Comparison of ENCODE assay signal across 18 cellular contexts in the genomic region with DNA sequence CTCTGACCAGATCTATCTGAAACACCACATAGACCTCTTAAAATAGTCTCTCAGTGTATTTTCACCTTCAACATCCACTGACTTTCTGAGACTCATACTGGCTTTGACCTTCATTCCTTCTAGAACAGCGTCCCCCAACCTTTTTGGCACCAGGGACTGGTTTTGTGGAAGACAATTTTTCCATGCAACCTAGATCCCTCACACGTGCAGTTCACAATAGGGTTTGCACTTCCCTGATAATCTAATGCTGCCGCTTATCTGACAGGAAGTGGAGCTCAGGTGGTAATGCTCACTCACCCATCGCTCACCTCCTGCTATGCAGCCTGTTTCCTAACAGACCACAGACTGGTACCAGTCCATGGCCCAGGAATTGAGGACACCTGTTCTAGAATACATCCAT. TPM values are rescaled to one million over a fixed set of nuclear protein-coding genes. Genes with fewer than 3 reads are reported as not detected.
DNase-seq lines count a peak whose midpoint lies in the region; TF ChIP-seq lines count a peak whose summit lies in the region.
"Had no signal": no experiment of that assay in that cellular context is flagged by ENCODE, and none has a peak within 500 bp of the region (broad histone marks: within the 10 kb centered on the region; RNA-seq: fewer than 3 reads in every experiment).

No MANE protein-coding gene starts in this region.

- H3K4me3 ChIP-seq in SK-N-SH (ENCODE audit: low read depth in 2 of 2, low read length in 1 of 2) = no peak overlapping the region
- H3K4me3 ChIP-seq: thyroid gland had no signal

- H3K9ac ChIP-seq in SK-N-SH = no peak overlapping the region

- H3K27ac ChIP-seq in SK-N-SH (ENCODE audit: low read depth in 2 of 2, low read length in 1 of 2) = no peak overlapping the region
- H3K27ac ChIP-seq: thyroid gland had no signal

- CTCF ChIA-PET in SK-N-SH (lab: Yijun Ruan, JAX) = interaction anchor here (0.8 to 4.8 kb wide), 4 partner anchors 11 to 29 kb away, joined by 3 to 36 read pairs (median 12); no protein-coding TSS in a partner anchor

- H3F3A ChIP-seq in SK-N-SH (replicated peaks; ENCODE audit: insufficient read depth) = peaks cover 8% of the 10 kb centered on the region

- no peak for TF ChIP-seq RAD21 in SK-N-SH (IDR thresholded peaks at IDR 0.05; ENCODE audit: low read length)

- H3K9me2 ChIP-seq in SK-N-SH = no peaks in the 10 kb centered on the region

- no peak overlapping the region for H3K4me2 ChIP-seq in SK-N-SH

- no peaks in the 10 kb centered on the region for H3K27me3 ChIP-seq in SK-N-SH (ENCODE audit: insufficient read depth)
- H3K27me3 ChIP-seq: thyroid gland had no signal

- peaks cover 5 to 15% of the 10 kb centered on the region in 2 experiments; a peak in 2 of 4 replicates for H3K4me1 ChIP-seq in SK-N-SH (ENCODE audit: control insufficient read depth in 1 of 2, insufficient read depth in 2 of 2, low read depth in 1 of 2, low read length in 1 of 2)

- TF ChIP-seq CTCF in SK-N-SH (IDR thresholded peaks at IDR 0.05) = no peak

- DNase-seq in COR-L47 (lab: John Stamatoyannopoulos, UW) = peak; percentile 39
- peak; percentile 1 for DNase-seq in M059J (ENCODE audit: low read depth)
- peak; percentile 53 for DNase-seq in RKO (ENCODE audit: low spot score)
- DNase-seq in glomerular visceral epithelial cell (ENCODE audit: extremely low spot score) = peak; percentile 0
- no peak for DNase-seq in EL
- no peak for DNase-seq in SKM-1 (lab: John Stamatoyannopoulos, UW; ENCODE audit: unreplicated experiment)
- DNase-seq in SK-N-SH = no peak
- DNase-seq in activated naive CD4-positive, alpha-beta T cell treated with anti-CD3 and anti-CD28 coated beads, Interleukin-2, amount 50 U/mL, for 16 hours = no peak
- DNase-seq: activated CD4-positive, alpha-beta memory T cell treated with anti-CD3 and anti-CD28 coated beads for 36 hours; activated naive CD4-positive, alpha-beta T cell; activated T-cell treated with anti-CD3 and anti-CD28 coated beads for 4 hours; amygdala; C1 segment of cervical spinal cord; midbrain; NCI-H1048; NCI-H2029; stimulated activated naive CD4-positive, alpha-beta T cell; thyroid gland had no signal

- peaks cover 9% of the 10 kb centered on the region; the same call in 1 of the 2 replicates for H4K20me1 ChIP-seq in SK-N-SH (ENCODE audit: insufficient read depth)

- no peak overlapping the region for H2AFZ ChIP-seq in SK-N-SH (ENCODE audit: low read depth)

- WGBS in SK-N-SH (ENCODE audit: low lambda C conversion rate) = 93% methylated on average over 4 of the region's 4 CpGs

- H3K9me3 ChIP-seq in SK-N-SH = no peaks in the 10 kb centered on the region
- H3K9me3 ChIP-seq: thyroid gland had no signal

- peaks cover 64% of the 10 kb centered on the region for H3K79me2 ChIP-seq in SK-N-SH (ENCODE audit: insufficient read depth)

- H3K36me3 ChIP-seq in SK-N-SH (replicated peaks in 1 of 2; ENCODE audit: control insufficient read depth in 1 of 2, insufficient read depth in 2 of 2, low read length in 1 of 2) = peaks cover 17 to 20% of the 10 kb centered on the region in 2 experiments

- no peak for TF ChIP-seq EP300 in SK-N-SH (IDR thresholded peaks at IDR 0.05; ENCODE audit: borderline replicate concordance in 1 of 2, low read depth in 1 of 2, low read length in 1 of 2)

- POLR2A ChIA-PET in SK-N-SH (lab: Yijun Ruan, JAX) = no interaction called here

TF ChIP-seq in SK-N-SH, 30 proteins besides CTCF, POLR2A, EP300 and RAD21:
- no peak for TF ChIP-seq POLR2AphosphoS5 (IDR thresholded peaks at IDR 0.05; ENCODE audit: low read depth, low read length)
- no peak for TF ChIP-seq CHD2 (IDR thresholded peaks at IDR 0.05; ENCODE audit: low read length, partially characterized antibody)
- TF ChIP-seq NFIC (IDR thresholded peaks at IDR 0.05; ENCODE audit: borderline replicate concordance) = no peak
- no peak for TF ChIP-seq EZH2phosphoT487 (IDR thresholded peaks at IDR 0.05; ENCODE audit: borderline replicate concordance, low read depth)

RNA-seq across cellular contexts. Expression of a gene that starts 3.2 kb away (rescaled TPM):
- total RNA-seq in M059J (2014; rRNA removed; shearing (Covaris generic)) = 22.2 and 36.6 TPM in 2 replicates
- polyA plus RNA-seq in SK-N-SH (2012; rRNA removed) = 11.9 and 12.0 TPM in 2 replicates
- 9.5 and 11.4 TPM in 2 replicates for polyA plus RNA-seq in SK-N-SH (2012; cell fraction: cytosol; rRNA removed)
- polyA plus RNA-seq in SK-N-SH (2012; cell fraction: nucleus; rRNA removed) = 23.4 and 24.0 TPM in 2 replicates

RNA-seq across cellular contexts. Expression of a gene that starts 33.7 kb away (rescaled TPM):
- 56.4 and 89.4 TPM in 2 replicates for total RNA-seq in M059J (2014; rRNA removed; shearing (Covaris generic))
- 54.5 and 64.2 TPM in 2 replicates for polyA plus RNA-seq in SK-N-SH (2012; rRNA removed)
- polyA plus RNA-seq in SK-N-SH (2012; cell fraction: cytosol; rRNA removed) = 78.8 and 102 TPM in 2 replicates
- polyA plus RNA-seq in SK-N-SH (2012; cell fraction: nucleus; rRNA removed) = 24.5 and 47.8 TPM in 2 replicates

Comparison
In these comparisons a context has a peak if more than half of its experiments do, and no peak if none do; other contexts are left out.
1. DNase-seq: peak in COR-L47 (single experiment), M059J (single experiment), RKO (single experiment) and glomerular visceral epithelial cell (single experiment); none in EL (single experiment), SKM-1 (single experiment), SK-N-SH (single experiment) and activated naive CD4-positive, alpha-beta T cell treated with anti-CD3 and anti-CD28 coated beads, Interleukin-2, amount 50 U/mL, for 16 hours (single experiment).